Comparison of ENCODE assay signal across 1 cellular context in the genomic region with DNA sequence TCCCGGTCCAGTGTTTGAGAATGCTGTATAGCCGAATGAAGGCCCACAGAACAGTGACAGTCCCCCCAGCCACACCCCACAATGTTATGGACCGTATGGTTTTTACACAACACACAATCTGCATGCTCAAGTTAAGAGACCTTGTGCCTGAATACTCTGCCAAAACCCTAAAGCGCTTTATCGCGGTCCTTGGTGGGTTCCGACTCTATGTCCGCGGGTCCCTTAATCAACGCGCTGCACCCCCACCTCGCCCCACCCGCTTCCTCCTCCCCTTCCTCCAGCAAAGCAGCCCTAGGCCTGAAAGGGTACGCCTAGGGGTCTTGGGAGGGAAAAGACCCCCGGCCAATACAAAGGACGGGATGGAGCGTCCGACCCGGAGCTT.
TF ChIP-seq lines count a peak whose summit lies in the region.

No MANE protein-coding gene starts in this region.

TF ChIP-seq in H1, 55 proteins besides CTCF, POLR2A, EP300 and RAD21:
- TF ChIP-seq BACH1 (IDR thresholded peaks at IDR 0.05; ENCODE audit: low read length), result no peak
- TF ChIP-seq CHD2 (IDR thresholded peaks at IDR 0.05; ENCODE audit: low read length), result no peak
- TF ChIP-seq NANOG (IDR thresholded peaks at IDR 0.05; ENCODE audit: insufficient read depth, low read depth, low read length, poor library complexity, severe bottlenecking), result no peak
- TF ChIP-seq, protein P1, sequence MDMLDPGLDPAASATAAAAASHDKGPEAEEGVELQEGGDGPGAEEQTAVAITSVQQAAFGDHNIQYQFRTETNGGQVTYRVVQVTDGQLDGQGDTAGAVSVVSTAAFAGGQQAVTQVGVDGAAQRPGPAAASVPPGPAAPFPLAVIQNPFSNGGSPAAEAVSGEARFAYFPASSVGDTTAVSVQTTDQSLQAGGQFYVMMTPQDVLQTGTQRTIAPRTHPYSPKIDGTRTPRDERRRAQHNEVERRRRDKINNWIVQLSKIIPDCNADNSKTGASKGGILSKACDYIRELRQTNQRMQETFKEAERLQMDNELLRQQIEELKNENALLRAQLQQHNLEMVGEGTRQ (IDR thresholded peaks at IDR 0.05; ENCODE audit: low read length), result no peak
- no peak for TF ChIP-seq CHD1 (IDR thresholded peaks at IDR 0.05; ENCODE audit: low read depth, low read length)
- no peak for TF ChIP-seq ASH2L (IDR thresholded peaks at IDR 0.05; ENCODE audit: low read length)
- TF ChIP-seq, protein P2, sequence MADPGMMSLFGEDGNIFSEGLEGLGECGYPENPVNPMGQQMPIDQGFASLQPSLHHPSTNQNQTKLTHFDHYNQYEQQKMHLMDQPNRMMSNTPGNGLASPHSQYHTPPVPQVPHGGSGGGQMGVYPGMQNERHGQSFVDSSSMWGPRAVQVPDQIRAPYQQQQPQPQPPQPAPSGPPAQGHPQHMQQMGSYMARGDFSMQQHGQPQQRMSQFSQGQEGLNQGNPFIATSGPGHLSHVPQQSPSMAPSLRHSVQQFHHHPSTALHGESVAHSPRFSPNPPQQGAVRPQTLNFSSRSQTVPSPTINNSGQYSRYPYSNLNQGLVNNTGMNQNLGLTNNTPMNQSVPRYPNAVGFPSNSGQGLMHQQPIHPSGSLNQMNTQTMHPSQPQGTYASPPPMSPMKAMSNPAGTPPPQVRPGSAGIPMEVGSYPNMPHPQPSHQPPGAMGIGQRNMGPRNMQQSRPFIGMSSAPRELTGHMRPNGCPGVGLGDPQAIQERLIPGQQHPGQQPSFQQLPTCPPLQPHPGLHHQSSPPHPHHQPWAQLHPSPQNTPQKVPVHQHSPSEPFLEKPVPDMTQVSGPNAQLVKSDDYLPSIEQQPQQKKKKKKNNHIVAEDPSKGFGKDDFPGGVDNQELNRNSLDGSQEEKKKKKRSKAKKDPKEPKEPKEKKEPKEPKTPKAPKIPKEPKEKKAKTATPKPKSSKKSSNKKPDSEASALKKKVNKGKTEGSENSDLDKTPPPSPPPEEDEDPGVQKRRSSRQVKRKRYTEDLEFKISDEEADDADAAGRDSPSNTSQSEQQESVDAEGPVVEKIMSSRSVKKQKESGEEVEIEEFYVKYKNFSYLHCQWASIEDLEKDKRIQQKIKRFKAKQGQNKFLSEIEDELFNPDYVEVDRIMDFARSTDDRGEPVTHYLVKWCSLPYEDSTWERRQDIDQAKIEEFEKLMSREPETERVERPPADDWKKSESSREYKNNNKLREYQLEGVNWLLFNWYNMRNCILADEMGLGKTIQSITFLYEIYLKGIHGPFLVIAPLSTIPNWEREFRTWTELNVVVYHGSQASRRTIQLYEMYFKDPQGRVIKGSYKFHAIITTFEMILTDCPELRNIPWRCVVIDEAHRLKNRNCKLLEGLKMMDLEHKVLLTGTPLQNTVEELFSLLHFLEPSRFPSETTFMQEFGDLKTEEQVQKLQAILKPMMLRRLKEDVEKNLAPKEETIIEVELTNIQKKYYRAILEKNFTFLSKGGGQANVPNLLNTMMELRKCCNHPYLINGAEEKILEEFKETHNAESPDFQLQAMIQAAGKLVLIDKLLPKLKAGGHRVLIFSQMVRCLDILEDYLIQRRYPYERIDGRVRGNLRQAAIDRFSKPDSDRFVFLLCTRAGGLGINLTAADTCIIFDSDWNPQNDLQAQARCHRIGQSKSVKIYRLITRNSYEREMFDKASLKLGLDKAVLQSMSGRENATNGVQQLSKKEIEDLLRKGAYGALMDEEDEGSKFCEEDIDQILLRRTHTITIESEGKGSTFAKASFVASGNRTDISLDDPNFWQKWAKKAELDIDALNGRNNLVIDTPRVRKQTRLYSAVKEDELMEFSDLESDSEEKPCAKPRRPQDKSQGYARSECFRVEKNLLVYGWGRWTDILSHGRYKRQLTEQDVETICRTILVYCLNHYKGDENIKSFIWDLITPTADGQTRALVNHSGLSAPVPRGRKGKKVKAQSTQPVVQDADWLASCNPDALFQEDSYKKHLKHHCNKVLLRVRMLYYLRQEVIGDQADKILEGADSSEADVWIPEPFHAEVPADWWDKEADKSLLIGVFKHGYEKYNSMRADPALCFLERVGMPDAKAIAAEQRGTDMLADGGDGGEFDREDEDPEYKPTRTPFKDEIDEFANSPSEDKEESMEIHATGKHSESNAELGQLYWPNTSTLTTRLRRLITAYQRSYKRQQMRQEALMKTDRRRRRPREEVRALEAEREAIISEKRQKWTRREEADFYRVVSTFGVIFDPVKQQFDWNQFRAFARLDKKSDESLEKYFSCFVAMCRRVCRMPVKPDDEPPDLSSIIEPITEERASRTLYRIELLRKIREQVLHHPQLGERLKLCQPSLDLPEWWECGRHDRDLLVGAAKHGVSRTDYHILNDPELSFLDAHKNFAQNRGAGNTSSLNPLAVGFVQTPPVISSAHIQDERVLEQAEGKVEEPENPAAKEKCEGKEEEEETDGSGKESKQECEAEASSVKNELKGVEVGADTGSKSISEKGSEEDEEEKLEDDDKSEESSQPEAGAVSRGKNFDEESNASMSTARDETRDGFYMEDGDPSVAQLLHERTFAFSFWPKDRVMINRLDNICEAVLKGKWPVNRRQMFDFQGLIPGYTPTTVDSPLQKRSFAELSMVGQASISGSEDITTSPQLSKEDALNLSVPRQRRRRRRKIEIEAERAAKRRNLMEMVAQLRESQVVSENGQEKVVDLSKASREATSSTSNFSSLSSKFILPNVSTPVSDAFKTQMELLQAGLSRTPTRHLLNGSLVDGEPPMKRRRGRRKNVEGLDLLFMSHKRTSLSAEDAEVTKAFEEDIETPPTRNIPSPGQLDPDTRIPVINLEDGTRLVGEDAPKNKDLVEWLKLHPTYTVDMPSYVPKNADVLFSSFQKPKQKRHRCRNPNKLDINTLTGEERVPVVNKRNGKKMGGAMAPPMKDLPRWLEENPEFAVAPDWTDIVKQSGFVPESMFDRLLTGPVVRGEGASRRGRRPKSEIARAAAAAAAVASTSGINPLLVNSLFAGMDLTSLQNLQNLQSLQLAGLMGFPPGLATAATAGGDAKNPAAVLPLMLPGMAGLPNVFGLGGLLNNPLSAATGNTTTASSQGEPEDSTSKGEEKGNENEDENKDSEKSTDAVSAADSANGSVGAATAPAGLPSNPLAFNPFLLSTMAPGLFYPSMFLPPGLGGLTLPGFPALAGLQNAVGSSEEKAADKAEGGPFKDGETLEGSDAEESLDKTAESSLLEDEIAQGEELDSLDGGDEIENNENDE (IDR thresholded peaks at IDR 0.05; ENCODE audit: insufficient replicate concordance, low read length), result no peak
- TF ChIP-seq CBX5 (IDR thresholded peaks at IDR 0.05; ENCODE audit: low read depth, low read length), result no peak
- no peak for TF ChIP-seq CREB1 (IDR thresholded peaks at IDR 0.05)
- no peak for TF ChIP-seq EZH2 (IDR thresholded peaks at IDR 0.05; ENCODE audit: low read depth, low read length, severe bottlenecking)
- no peak for TF ChIP-seq TAF7 (optimal IDR thresholded peaks at IDR 0.05; ENCODE audit: borderline replicate concordance, low read depth, low read length)
- TF ChIP-seq MAFK (IDR thresholded peaks at IDR 0.05; ENCODE audit: low read depth, low read length), result no peak
- no peak for TF ChIP-seq RXRA (IDR thresholded peaks at IDR 0.05; ENCODE audit: insufficient read depth, low read depth, low read length)
- TF ChIP-seq JUND (IDR thresholded peaks at IDR 0.05; ENCODE audit: low read length), result no peak
- no peak for TF ChIP-seq JUN (IDR thresholded peaks at IDR 0.05; ENCODE audit: low read depth, low read length)
- TF ChIP-seq YY1 (IDR thresholded peaks at IDR 0.05; ENCODE audit: low read depth, low read length), result no peak
- TF ChIP-seq KDM4A (IDR thresholded peaks at IDR 0.05; ENCODE audit: low read depth, low read length, severe bottlenecking), result no peak
- TF ChIP-seq RFX5 (IDR thresholded peaks at IDR 0.05; ENCODE audit: borderline replicate concordance, low read depth, low read length), result no peak
- no peak for TF ChIP-seq RNF2 (IDR thresholded peaks at IDR 0.05; ENCODE audit: borderline replicate concordance, low read depth, low read length, missing control alignments, poor library complexity, severe bottlenecking)
